24 cellular contexts compared by ENCODE assay signal in genomic region chr15:100464895-100465294, GRCh38.
DNase-seq lines count a peak whose midpoint lies in the region; ATAC-seq and TF ChIP-seq lines count a peak whose summit lies in the region.
"Had no signal": no experiment of that assay in that cellular context is flagged by ENCODE, and none has a peak within 500 bp of the region (broad histone marks: within the 10 kb centered on the region; RNA-seq: fewer than 3 reads in every experiment).

No MANE protein-coding gene starts in this region.

- ATAC-seq in RWPE2 (ENCODE audit: low read depth) = 0 out of 3 replicates have a peak, but pooled peaks have one; percentile 44
- no peak for ATAC-seq in activated T-cell treated with anti-CD3 and anti-CD28 coated beads, Interleukin-2, amount 50 U/mL, for 72 hours (replicated peaks in 1 of 2)
- ATAC-seq in HG02610 (IDR thresholded peaks at IDR 0.05; ENCODE audit: unreplicated experiment) = no peak
- ATAC-seq: foreskin keratinocyte, HepG2 had no signal

- H3K27me3 Mint-ChIP-seq in mesothelial cell of epicardium (ENCODE audit: low read depth) = no peaks in the 10 kb centered on the region
- H3K27me3 Mint-ChIP-seq in activated T-cell treated with anti-CD3 and anti-CD28 coated beads, Interleukin-2, amount 50 U/mL, for 72 hours (ENCODE audit: low read depth) = no peaks in the 10 kb centered on the region

- no peak for TF ChIP-seq POLR2A in transverse colon (IDR thresholded peaks at IDR 0.05)

- peak overlapping the region; percentile 62 for H3K27ac Mint-ChIP-seq in mesothelial cell of epicardium
- no peak overlapping the region for H3K27ac Mint-ChIP-seq in activated T-cell treated with anti-CD3 and anti-CD28 coated beads, Interleukin-2, amount 50 U/mL, for 72 hours
- H3K27ac Mint-ChIP-seq: activated B cell treated with CpG ODN at 0.5 μM for 24 hours; dendritic cell treated with granulocyte-macrophage colony-stimulating factor and Interleukin-4, amounts not matched to agents 40 ng/mL and 50 ng/mL, for 4 days; HFFc6 had no signal

- H3K36me3 ChIP-seq in RWPE2 (ENCODE audit: low read depth) (no peaks in the 10 kb centered on the region), transverse colon (no peaks in the 10 kb centered on the region)
- H3K36me3 ChIP-seq: adrenal gland, spleen, vagina had no signal

- H3K27ac ChIP-seq in RWPE2 (ENCODE audit: poor library complexity, severe bottlenecking) (no peak overlapping the region), transverse colon (no peak overlapping the region)
- H3K27ac ChIP-seq: adrenal gland, foreskin keratinocyte, PC-9, spleen, vagina had no signal

- H3K9me3 ChIP-seq in RWPE2 (ENCODE audit: severe bottlenecking) (no peaks in the 10 kb centered on the region), transverse colon (no peaks in the 10 kb centered on the region)
- H3K9me3 ChIP-seq: adrenal gland, vagina had no signal

- H3K27me3 ChIP-seq in RWPE2 (ENCODE audit: insufficient read depth, poor library complexity, severe bottlenecking) (no peaks in the 10 kb centered on the region), transverse colon (no peaks in the 10 kb centered on the region)
- H3K27me3 ChIP-seq: foreskin keratinocyte, spleen, vagina had no signal

- no peak overlapping the region for H3K4me3 ChIP-seq in RWPE2 (ENCODE audit: severe bottlenecking)
- no peak overlapping the region for H3K4me3 ChIP-seq in transverse colon
- H3K4me3 ChIP-seq: adrenal gland, lung, PC-9, spleen, vagina had no signal

- TF ChIP-seq EP300 in transverse colon (IDR thresholded peaks at IDR 0.05; ENCODE audit: low read depth) = no peak

- no peaks in the 10 kb centered on the region for H3K36me3 Mint-ChIP-seq in mesothelial cell of epicardium
- H3K36me3 Mint-ChIP-seq in activated T-cell treated with anti-CD3 and anti-CD28 coated beads, Interleukin-2, amount 50 U/mL, for 72 hours (ENCODE audit: insufficient read depth in 2 of 2) = no peaks in the 10 kb centered on the region

- intact Hi-C loops in transverse colon (cut with DNase I; ENCODE audit: low total_unique reads) = no loop called here

- WGBS in transverse colon (ENCODE audit: low coverage in 1 of 2), 2 donors = 32 to 40% methylated on average over 4 to 5 of the region's 5 CpGs

- TF ChIP-seq CTCF in RWPE2 (IDR thresholded peaks at IDR 0.05; ENCODE audit: poor library complexity, severe bottlenecking) = no peak
- no peak for TF ChIP-seq CTCF in mesothelial cell of epicardium (IDR thresholded peaks at IDR 0.05; ENCODE audit: unreplicated experiment)
- no peak for TF ChIP-seq CTCF in transverse colon (IDR thresholded peaks at IDR 0.05)

- peaks cover 5% of the 10 kb centered on the region for H3K9me3 Mint-ChIP-seq in mesothelial cell of epicardium
- peaks cover 0 to 2% of the 10 kb centered on the region in 2 donors for H3K9me3 Mint-ChIP-seq in activated T-cell treated with anti-CD3 and anti-CD28 coated beads, Interleukin-2, amount 50 U/mL, for 72 hours
- H3K9me3 Mint-ChIP-seq: activated B cell treated with CpG ODN at 0.5 μM for 24 hours had no signal

- H3K4me1 ChIP-seq in RWPE2 (ENCODE audit: insufficient read depth, poor library complexity, severe bottlenecking) = no peaks in the 10 kb centered on the region
- H3K4me1 ChIP-seq in transverse colon = peaks cover 0 to 5% (median 2%) of the 10 kb centered on the region in 4 donors
- H3K4me1 ChIP-seq: adrenal gland, foreskin keratinocyte, spleen, vagina had no signal

- in situ Hi-C loops in transverse colon (cut with MboI; ENCODE audit: low pct_ligation_motif_present in 1 of 4, low pct_unique_long_range_greater_than_20kb in 1 of 4, low sequenced_read_pairs in 3 of 4) = no loop called here

- no peak overlapping the region for H3K4me3 Mint-ChIP-seq in mesothelial cell of epicardium
- H3K4me3 Mint-ChIP-seq in activated T-cell treated with anti-CD3 and anti-CD28 coated beads, Interleukin-2, amount 50 U/mL, for 72 hours = no peak overlapping the region
- H3K4me3 Mint-ChIP-seq: activated B cell treated with CpG ODN at 0.5 μM for 24 hours; dendritic cell treated with granulocyte-macrophage colony-stimulating factor and Interleukin-4, amounts not matched to agents 40 ng/mL and 50 ng/mL, for 4 days; HFFc6 had no signal

- peak; percentile 42 for DNase-seq in NOMO-1 treated with DMSO at 0.1 percent for 48 hours (lab: John Stamatoyannopoulos, UW; ENCODE audit: unreplicated experiment)
- DNase-seq in NOMO-1 treated with dmso at 0.1 percent for 144 hours (lab: John Stamatoyannopoulos, UW; ENCODE audit: unreplicated experiment) = no peak
- peak; percentile 18 for DNase-seq in ELF-1 (ENCODE audit: low read depth, low spot score)
- DNase-seq in RWPE2 (ENCODE audit: low spot score) = no peak
- DNase-seq in mesothelial cell of epicardium (ENCODE audit: low spot score in 2 of 2, unreplicated experiment in 2 of 2) = no peak
- DNase-seq in transverse colon = no peak
- no peak for DNase-seq in activated T-cell treated with anti-CD3 and anti-CD28 coated beads, Interleukin-2, amount 50 U/mL, for 72 hours
- DNase-seq: activated B cell treated with CpG ODN at 0.5 μM for 24 hours; activated CD8-positive, alpha-beta memory T cell treated with anti-CD3 and anti-CD28 coated beads for 24 hours; adrenal gland; EL; foreskin keratinocyte; HFFc6; hippocampal formation; NCI-H1436 treated with DMSO at 0.1 percent for 48 hours; NCI-H2171; NCI-H69; PC-9; spleen had no signal

- H3K4me1 Mint-ChIP-seq in mesothelial cell of epicardium = peaks cover 24% of the 10 kb centered on the region
- H3K4me1 Mint-ChIP-seq in activated T-cell treated with anti-CD3 and anti-CD28 coated beads, Interleukin-2, amount 50 U/mL, for 72 hours (ENCODE audit: low read depth) = peaks cover 10% of the 10 kb centered on the region

Comparison
In these comparisons a context has a peak if more than half of its experiments do, and no peak if none do; other contexts are left out.
1. DNase-seq: peak in NOMO-1 treated with DMSO at 0.1 percent for 48 hours (single experiment) and ELF-1 (single experiment); none in NOMO-1 treated with dmso at 0.1 percent for 144 hours (single experiment), RWPE2 (single experiment), mesothelial cell of epicardium (0 of 2), transverse colon (single experiment) and activated T-cell treated with anti-CD3 and anti-CD28 coated beads, Interleukin-2, amount 50 U/mL, for 72 hours (0 of 2).